ENCODE assay signal across 26 cellular contexts in the genomic region with DNA sequence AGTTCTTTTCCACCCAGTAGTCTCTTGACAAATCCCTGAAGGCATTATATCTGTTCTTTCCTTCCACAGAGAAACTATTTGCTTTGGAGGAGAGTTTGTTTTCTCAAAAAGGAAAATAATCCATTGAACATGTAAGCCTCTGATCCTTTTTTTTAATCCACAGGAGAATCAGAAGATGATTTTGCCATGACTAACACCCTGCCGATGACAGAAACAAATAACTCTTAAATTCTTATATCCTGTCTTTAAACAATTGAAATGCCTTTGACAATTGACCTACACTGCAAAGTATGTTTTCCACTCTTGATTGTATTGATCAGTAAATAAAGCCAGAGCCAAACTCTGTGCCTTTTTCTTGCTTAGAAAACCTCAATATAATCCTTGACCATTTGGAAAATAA.
"Had no signal": no experiment of that assay in that cellular context is flagged by ENCODE, and none has a peak within 500 bp of the region (broad histone marks: within the 10 kb centered on the region; RNA-seq: fewer than 3 reads in every experiment).

No MANE protein-coding gene starts in this region.

- H3K9me3 ChIP-seq: body of pancreas had no signal

- H3K36me3 Mint-ChIP-seq: activated naive CD8-positive, alpha-beta T cell had no signal

- H3K27me3 Mint-ChIP-seq: activated CD4-positive, alpha-beta memory T cell treated with anti-CD3 and anti-CD28 coated beads, Interleukin-2, amount 10 ng/mL, durations not matched to agents 7 days and 5 days; activated CD4-positive, alpha-beta T cell treated with anti-CD3 and anti-CD28 coated beads, Interleukin-2, amount 10 ng/mL, durations not matched to agents 7 days and 5 days; activated naive CD8-positive, alpha-beta T cell; activated T-cell treated with anti-CD3 and anti-CD28 coated beads, Interleukin-2, amount 50 U/mL, for 24 hours; effector memory CD8-positive, alpha-beta T cell had no signal

- H3K4me3 Mint-ChIP-seq: activated CD4-positive, alpha-beta memory T cell treated with anti-CD3 and anti-CD28 coated beads, Interleukin-2, amount 10 ng/mL, durations not matched to agents 7 days and 5 days; activated CD4-positive, alpha-beta T cell treated with anti-CD3 and anti-CD28 coated beads, Interleukin-2, amount 10 ng/mL, durations not matched to agents 7 days and 5 days; activated naive CD8-positive, alpha-beta T cell; activated T-cell treated with anti-CD3 and anti-CD28 coated beads, Interleukin-2, amount 50 U/mL, for 24 hours; activated T-cell treated with anti-CD3 and anti-CD28 coated beads, Interleukin-2, amount 50 U/mL, for 72 hours; effector memory CD8-positive, alpha-beta T cell had no signal

- DNase-seq: activated CD4-positive, alpha-beta memory T cell treated with anti-CD3 and anti-CD28 coated beads, Interleukin-2, amount 10 ng/mL, durations not matched to agents 7 days and 5 days; activated CD4-positive, alpha-beta T cell treated with anti-CD3 and anti-CD28 coated beads for 1 hour; activated CD4-positive, alpha-beta T cell treated with anti-CD3 and anti-CD28 coated beads for 4 hours; activated CD4-positive, alpha-beta T cell treated with anti-CD3 and anti-CD28 coated beads, Interleukin-2, amount 10 ng/mL, durations not matched to agents 7 days and 5 days; activated CD4-positive, alpha-beta T cell treated with anti-CD3 and anti-CD28 coated beads, Interleukin-2, amount 50 U/mL, for 4 hours; activated CD8-positive, alpha-beta memory T cell treated with anti-CD3 and anti-CD28 coated beads, Interleukin-2, amount 50 U/mL, for 48 hours; activated gamma-delta T cell; activated naive CD4-positive, alpha-beta T cell treated with anti-CD3 and anti-CD28 coated beads, Interleukin-2, amount 50 U/mL, for 16 hours; activated naive CD4-positive, alpha-beta T cell treated with Interleukin-2 at 50 U/mL for 16 hours; activated T-cell treated with anti-CD3 and anti-CD28 coated beads for 4 hours; activated T-cell treated with anti-CD3 and anti-CD28 coated beads, Interleukin-2, amount 50 U/mL, for 24 hours; activated T-cell treated with anti-CD3 and anti-CD28 coated beads, Interleukin-2, amount 50 U/mL, for 72 hours; amniotic stem cell; anterior cingulate cortex; body of pancreas; caudate nucleus; cortex of kidney; dermis blood vessel endothelial cell; effector CD4-positive, alpha-beta T cell; effector memory CD8-positive, alpha-beta T cell; foreskin fibroblast; head of caudate nucleus; hippocampal formation; T-helper 2 cell had no signal

- ATAC-seq: activated T-cell treated with anti-CD3 and anti-CD28 coated beads, Interleukin-2, amount 50 U/mL, for 72 hours; body of pancreas; effector memory CD8-positive, alpha-beta T cell; esophagus mucosa had no signal

- H3K9me3 Mint-ChIP-seq: effector memory CD8-positive, alpha-beta T cell had no signal

- H3K4me1 Mint-ChIP-seq: activated CD4-positive, alpha-beta memory T cell treated with anti-CD3 and anti-CD28 coated beads, Interleukin-2, amount 10 ng/mL, durations not matched to agents 7 days and 5 days; activated CD4-positive, alpha-beta T cell treated with anti-CD3 and anti-CD28 coated beads, Interleukin-2, amount 10 ng/mL, durations not matched to agents 7 days and 5 days had no signal

- H3K27me3 ChIP-seq: body of pancreas had no signal

- H3K4me3 ChIP-seq: body of pancreas had no signal

- H3K27ac ChIP-seq: body of pancreas had no signal

- H3K27ac Mint-ChIP-seq: activated CD4-positive, alpha-beta memory T cell treated with anti-CD3 and anti-CD28 coated beads, Interleukin-2, amount 10 ng/mL, durations not matched to agents 7 days and 5 days; activated CD4-positive, alpha-beta T cell treated with anti-CD3 and anti-CD28 coated beads, Interleukin-2, amount 10 ng/mL, durations not matched to agents 7 days and 5 days; activated naive CD8-positive, alpha-beta T cell; activated T-cell treated with anti-CD3 and anti-CD28 coated beads, Interleukin-2, amount 50 U/mL, for 24 hours; activated T-cell treated with anti-CD3 and anti-CD28 coated beads, Interleukin-2, amount 50 U/mL, for 72 hours; effector memory CD8-positive, alpha-beta T cell had no signal

- H3K4me1 ChIP-seq: body of pancreas had no signal
